8 cellular contexts compared by ENCODE assay signal in genomic region chr20:58888521-58889333, GRCh38. TPM values are rescaled to one million over a fixed set of nuclear protein-coding genes. Genes with fewer than 3 reads are reported as not detected.
DNase-seq lines count a peak whose midpoint lies in the region; ATAC-seq, FAIRE-seq and TF ChIP-seq lines count a peak whose summit lies in the region.

No MANE protein-coding gene starts in this region.

- H3K4me3 ChIP-seq in keratinocyte (ENCODE audit: control insufficient read depth in 2 of 3, extremely low read depth in 1 of 3, insufficient read depth in 2 of 3, low read depth in 1 of 3, low read length in 3 of 3) = peak overlapping the region; percentile 65 to 75 (median 66)

- peaks cover 7% of the 10 kb centered on the region for H3K4me1 ChIP-seq in keratinocyte (ENCODE audit: control insufficient read depth, extremely low read depth, insufficient read depth, low read length)

- H3K9ac ChIP-seq in keratinocyte (ENCODE audit: control insufficient read depth, extremely low read depth, insufficient read depth, low read length) = peak overlapping the region; percentile 75

- no peaks in the 10 kb centered on the region for H3K36me3 ChIP-seq in keratinocyte (ENCODE audit: control insufficient read depth in 2 of 2, extremely low read depth in 1 of 2, insufficient read depth in 2 of 2, low read length in 2 of 2)

- no peak overlapping the region for H3K27ac ChIP-seq in caudate nucleus (ENCODE audit: low read depth, low read length)
- peak overlapping the region; percentile 60 for H3K27ac ChIP-seq in keratinocyte (ENCODE audit: control insufficient read depth, insufficient read depth, low read length)

- no peaks in the 10 kb centered on the region for H3K9me1 ChIP-seq in keratinocyte (ENCODE audit: control insufficient read depth, extremely low read depth, insufficient read depth, low read length)

- no peaks in the 10 kb centered on the region for H3K9me3 ChIP-seq in keratinocyte (ENCODE audit: control insufficient read depth, low read depth, low read length)

- H3K79me2 ChIP-seq in keratinocyte (ENCODE audit: control insufficient read depth, insufficient read depth, low read length) = peaks cover 25% of the 10 kb centered on the region

- DNase-seq in GM12891 (ENCODE audit: insufficient read length, low spot score) = peak; percentile 71
- peak; percentile 62 to 77 for DNase-seq in NCI-H1930 (lab: John Stamatoyannopoulos, UW)
- peak; percentile 54 to 74 (median 68) for DNase-seq in activated CD4-positive, CD25-positive, alpha-beta regulatory T cell (lab: John Stamatoyannopoulos, UW)
- DNase-seq in caudate nucleus (lab: John Stamatoyannopoulos, UW) = peak in 48 of 61 donors; percentile 10 to 74 (median 36)
- no peak for DNase-seq in keratinocyte (ENCODE audit: low read depth, low spot score)
- DNase-seq in stimulated activated CD4-positive, alpha-beta T cell treated with anti-CD3 and anti-CD28 coated beads, Interleukin-15, amount 100 ng/mL, for 24 hours = peak; percentile 87
- DNase-seq in DMS53 treated with DMSO at 0.1 percent for 48 hours (lab: John Stamatoyannopoulos, UW; ENCODE audit: unreplicated experiment) = no peak

- dilution Hi-C loops in keratinocyte (cut with MboI; ENCODE audit: extremely low pct_ligation_motif_present, low sequenced_read_pairs) = no loop called here

- H4K20me1 ChIP-seq in keratinocyte (ENCODE audit: control insufficient read depth, extremely low read depth, insufficient read depth, low read length) = no peaks in the 10 kb centered on the region

- FAIRE-seq in GM12891 (lab: Jason Lieb, UNC) = peak; percentile 47
- FAIRE-seq in keratinocyte (lab: Jason Lieb, UNC) = no peak

- no peak for TF ChIP-seq CTCF in keratinocyte (optimal IDR thresholded peaks at IDR 0.05 in 1 of 3, IDR thresholded peaks at IDR 0.05 in 1 of 3, conservative IDR thresholded peaks at IDR 0.05 in 1 of 3; ENCODE audit: extremely low read depth in 1 of 3, insufficient read depth in 2 of 3, low read length in 3 of 3)

- no peaks in the 10 kb centered on the region for H3K27me3 ChIP-seq in keratinocyte (ENCODE audit: control insufficient read depth, extremely low read depth, insufficient read depth, low read length)

- H3K4me2 ChIP-seq in keratinocyte (ENCODE audit: control insufficient read depth, extremely low read depth, insufficient read depth, low read depth, low read length) = peak overlapping the region; percentile 69

- peak; percentile 37 for ATAC-seq in HG02763 (IDR thresholded peaks at IDR 0.05; ENCODE audit: unreplicated experiment)

- peak overlapping the region; percentile 70 for H2AFZ ChIP-seq in keratinocyte (ENCODE audit: control insufficient read depth, low read length)

- TF ChIP-seq POLR2A in GM12891 (IDR thresholded peaks at IDR 0.05; ENCODE audit: low read depth, low read length) = peak; percentile 98

TF ChIP-seq in GM12891, 5 proteins besides CTCF, POLR2A, EP300 and RAD21:
- peak; percentile 97 for TF ChIP-seq POLR2AphosphoS5 (IDR thresholded peaks at IDR 0.05; ENCODE audit: low read depth, low read length)
- TF ChIP-seq TAF1 (IDR thresholded peaks at IDR 0.05; ENCODE audit: low read depth, low read length) = peak; percentile 95
- peak; percentile 79; the same call in 1 of the 2 replicates for TF ChIP-seq POU2F2 (IDR thresholded peaks at IDR 0.05; ENCODE audit: low read depth, low read length)
- TF ChIP-seq PAX5 (IDR thresholded peaks at IDR 0.05; ENCODE audit: insufficient read depth, low read length, severe bottlenecking) = no peak

RNA-seq across cellular contexts. Expression of gene GNAS, which starts 36.2 kb away (rescaled TPM):
- 544 TPM for polyA plus RNA-seq in GM12891 (2012; ENCODE audit: low read depth, missing spikeins)
- polyA plus RNA-seq in keratinocyte = 521 to 1,373 TPM (median 560 TPM) in 3 replicates
- 345 TPM for polyA plus RNA-seq in keratinocyte (2011; ENCODE audit: low read depth)
- polyA plus RNA-seq in keratinocyte (2011; cell fraction: cytosol; rRNA removed) = 1,324 and 1,529 TPM in 2 replicates
- 473 and 571 TPM in 2 replicates for polyA plus RNA-seq in keratinocyte (2011; cell fraction: nucleus; rRNA removed)
- polyA plus RNA-seq in keratinocyte (2012; ENCODE audit: low replicate concordance) = 763 and 836 TPM in 2 replicates
- 1,008 to 2,459 TPM (median 1,365 TPM) in 3 replicates for polyA minus RNA-seq in keratinocyte
- polyA minus RNA-seq in keratinocyte (2011; cell fraction: cytosol; rRNA and poly(A)+ RNA removed) = 759 TPM
- polyA minus RNA-seq in keratinocyte (2011; cell fraction: nucleus; rRNA and poly(A)+ RNA removed) = 166 and 235 TPM in 2 replicates

RNA-seq across cellular contexts. Expression of gene GNAS-AS1, which starts 38.0 kb away (rescaled TPM):
- 0.68 TPM for polyA plus RNA-seq in GM12891 (2012; ENCODE audit: low read depth, missing spikeins)
- polyA plus RNA-seq in keratinocyte = 0.25 to 0.37 TPM (median 0.31 TPM) in 3 replicates
- 0.89 TPM for polyA plus RNA-seq in keratinocyte (2011; ENCODE audit: low read depth)
- polyA plus RNA-seq in keratinocyte (2011; cell fraction: cytosol; rRNA removed) = 0.25 and 0.27 TPM in 2 replicates
- polyA plus RNA-seq in keratinocyte (2011; cell fraction: nucleus; rRNA removed) = 0.24 and 0.32 TPM in 2 replicates
- polyA plus RNA-seq in keratinocyte (2012; ENCODE audit: low replicate concordance) = 0.16 TPM in 1 of 2 replicates, not detected in the other
- 0.13 to 0.40 TPM in 2 of 3 replicates, not detected in the other for polyA minus RNA-seq in keratinocyte
- polyA minus RNA-seq in keratinocyte (2011; cell fraction: cytosol; rRNA and poly(A)+ RNA removed) = not detected
- 0.32 and 0.62 TPM in 2 replicates for polyA minus RNA-seq in keratinocyte (2011; cell fraction: nucleus; rRNA and poly(A)+ RNA removed)

Comparison
In these comparisons a context has a peak if more than half of its experiments do, and no peak if none do; other contexts are left out.
1. DNase-seq: peak in GM12891 (single experiment), NCI-H1930 (2 of 2), activated CD4-positive, CD25-positive, alpha-beta regulatory T cell (4 of 4), caudate nucleus (48 of 61) and stimulated activated CD4-positive, alpha-beta T cell treated with anti-CD3 and anti-CD28 coated beads, Interleukin-15, amount 100 ng/mL, for 24 hours (single experiment); none in keratinocyte (single experiment) and DMS53 treated with DMSO at 0.1 percent for 48 hours (single experiment).